ENCODE assay signal across 16 cellular contexts in the genomic region with DNA sequence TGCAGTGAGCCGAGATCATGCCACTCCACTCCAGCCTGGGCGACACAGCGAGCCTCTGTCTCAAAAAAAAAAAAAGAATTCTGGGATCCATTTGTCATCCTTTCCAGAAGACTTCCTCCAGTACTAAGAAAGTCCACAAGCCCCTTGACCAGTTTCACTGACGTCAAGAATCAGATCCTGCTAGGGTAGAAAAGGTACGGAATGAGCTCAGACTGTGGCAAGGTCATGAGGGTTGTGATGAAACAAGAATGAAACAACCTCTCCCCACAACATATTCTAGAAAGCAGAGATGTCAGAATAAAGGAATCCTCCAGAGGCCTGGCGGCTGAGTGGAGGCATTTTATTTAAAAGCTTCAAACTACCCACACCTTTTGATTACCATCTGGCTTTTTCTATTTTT. TPM values are rescaled to one million over a fixed set of nuclear protein-coding genes. Genes with fewer than 3 reads are reported as not detected.
DNase-seq lines count a peak whose midpoint lies in the region; ATAC-seq, FAIRE-seq and TF ChIP-seq lines count a peak whose summit lies in the region.
"Had no signal": no experiment of that assay in that cellular context is flagged by ENCODE, and none has a peak within 500 bp of the region (broad histone marks: within the 10 kb centered on the region; RNA-seq: fewer than 3 reads in every experiment).

No MANE protein-coding gene starts in this region.

- H3K9me3 ChIP-seq in HEK293 (ENCODE audit: control insufficient read depth, insufficient read depth, low read depth, low read length) (no peaks in the 10 kb centered on the region), astrocyte (ENCODE audit: insufficient read depth, low read depth, low read length) (no peaks in the 10 kb centered on the region), neural progenitor cell (ENCODE audit: low read depth) (no peaks in the 10 kb centered on the region)
- H3K9me3 ChIP-seq: A549 had no signal

- ATAC-seq in GM18861 (IDR thresholded peaks at IDR 0.05; ENCODE audit: unreplicated experiment) = no peak
- ATAC-seq: A549, HCT116, PC-3 had no signal

- peaks cover 48% of the 10 kb centered on the region for H3K79me2 ChIP-seq in astrocyte (ENCODE audit: insufficient read depth, low read length)
- peaks cover 86% of the 10 kb centered on the region for H3K79me2 ChIP-seq in neural progenitor cell (ENCODE audit: low read depth)

- H3K27ac ChIP-seq in HEK293 (ENCODE audit: extremely low read depth, low read depth, low read length) (no peak overlapping the region), astrocyte (ENCODE audit: low read depth, low read length) (no peak overlapping the region), neural progenitor cell (no peak overlapping the region)
- H3K27ac ChIP-seq: A549 had no signal

- H3F3A ChIP-seq in neural progenitor cell (ENCODE audit: low read depth) = peaks cover 4% of the 10 kb centered on the region

- TF ChIP-seq CTCF in HEK293 (tag by site-specific recombination; IDR thresholded peaks at IDR 0.05) (no peak), astrocyte (IDR thresholded peaks at IDR 0.05; ENCODE audit: insufficient read depth, low read depth, low read length) (no peak), neural progenitor cell (IDR thresholded peaks at IDR 0.05) (no peak)

- CTCF ChIA-PET in activated CD4-positive, alpha-beta memory T cell treated with anti-CD3 and anti-CD28 coated beads for 36 hours (lab: Charles Lee) = interaction anchor here (0.6 to 4.0 kb wide), 6 partner anchors 10 to 185 kb away, joined by 3 to 38 read pairs (median 4); no protein-coding TSS in a partner anchor
- CTCF ChIA-PET in activated CD4-positive, alpha-beta memory T cell treated with anti-CD3 and anti-CD28 coated beads, Interleukin-2, amount 10 ng/mL, durations not matched to agents 7 days and 5 days (lab: Charles Lee) = interaction anchor here (1.6 to 5.6 kb wide), 3 partner anchors 10 to 69 kb away, joined by 3 to 46 read pairs (median 9); partner anchors contain the start of gene FAM222B
- CTCF ChIA-PET in HEK293 (lab: Yijun Ruan, JAX) = interaction anchor here (0.6 to 7.1 kb wide), 14 partner anchors 10 to 143 kb away, joined by 3 to 98 read pairs (median 5); partner anchors contain the start of genes DHRS13, FLOT2 and TLCD1

- POLR2A ChIA-PET in activated CD4-positive, alpha-beta memory T cell treated with anti-CD3 and anti-CD28 coated beads for 36 hours (lab: Charles Lee) = interaction anchor here (0.6 to 1.3 kb wide), 5 partner anchors 11 to 176 kb away, joined by 3 to 5 read pairs (median 4); partner anchors contain the start of gene DHRS13
- POLR2A ChIA-PET in activated CD4-positive, alpha-beta memory T cell treated with anti-CD3 and anti-CD28 coated beads, Interleukin-2, amount 10 ng/mL, durations not matched to agents 7 days and 5 days (lab: Charles Lee) = interaction anchor here (1.6 kb wide), 1 partner anchor 49 kb away, joined by 4 read pairs; no protein-coding TSS in a partner anchor
- POLR2A ChIA-PET in HEK293 (lab: Yijun Ruan, JAX) = interaction anchor here (0.6 to 0.7 kb wide), 3 partner anchors 85 to 511 kb away, joined by 3 to 5 read pairs (median 3); no protein-coding TSS in a partner anchor

- peaks cover 6% of the 10 kb centered on the region for H3K36me3 Mint-ChIP-seq in activated CD4-positive, alpha-beta memory T cell treated with anti-CD3 and anti-CD28 coated beads for 36 hours
- peaks cover 9% of the 10 kb centered on the region for H3K36me3 Mint-ChIP-seq in activated CD4-positive, alpha-beta memory T cell treated with anti-CD3 and anti-CD28 coated beads, Interleukin-2, amount 10 ng/mL, durations not matched to agents 7 days and 5 days (ENCODE audit: low read depth)
- H3K36me3 Mint-ChIP-seq in astrocyte (ENCODE audit: low read depth, unreplicated experiment) = no peaks in the 10 kb centered on the region
- H3K36me3 Mint-ChIP-seq in neural progenitor cell = peaks cover 14% of the 10 kb centered on the region

- no peak overlapping the region for H3K9ac ChIP-seq in astrocyte (ENCODE audit: low read length)
- H3K9ac ChIP-seq in neural progenitor cell = no peak overlapping the region

- intact Hi-C loops in activated CD4-positive, alpha-beta memory T cell treated with anti-CD3 and anti-CD28 coated beads for 36 hours (cut with micrococcal nuclease) = no loop called here

- peaks cover 27% of the 10 kb centered on the region for H3K4me1 Mint-ChIP-seq in activated CD4-positive, alpha-beta memory T cell treated with anti-CD3 and anti-CD28 coated beads for 36 hours (ENCODE audit: low read depth)
- peaks cover 21% of the 10 kb centered on the region for H3K4me1 Mint-ChIP-seq in activated CD4-positive, alpha-beta memory T cell treated with anti-CD3 and anti-CD28 coated beads, Interleukin-2, amount 10 ng/mL, durations not matched to agents 7 days and 5 days
- H3K4me1 Mint-ChIP-seq in astrocyte (ENCODE audit: low read depth, unreplicated experiment) = peaks cover 15% of the 10 kb centered on the region
- H3K4me1 Mint-ChIP-seq in neural progenitor cell = no peaks in the 10 kb centered on the region

- no peak overlapping the region for H3K4me3 Mint-ChIP-seq in activated CD4-positive, alpha-beta memory T cell treated with anti-CD3 and anti-CD28 coated beads for 36 hours
- H3K4me3 Mint-ChIP-seq in activated CD4-positive, alpha-beta memory T cell treated with anti-CD3 and anti-CD28 coated beads, Interleukin-2, amount 10 ng/mL, durations not matched to agents 7 days and 5 days = no peak overlapping the region
- H3K4me3 Mint-ChIP-seq in astrocyte (ENCODE audit: unreplicated experiment) = peak overlapping the region; percentile 20
- H3K4me3 Mint-ChIP-seq in neural progenitor cell = no peak overlapping the region

- no peaks in the 10 kb centered on the region for H3K9me3 Mint-ChIP-seq in activated CD4-positive, alpha-beta memory T cell treated with anti-CD3 and anti-CD28 coated beads for 36 hours
- H3K9me3 Mint-ChIP-seq in activated CD4-positive, alpha-beta memory T cell treated with anti-CD3 and anti-CD28 coated beads, Interleukin-2, amount 10 ng/mL, durations not matched to agents 7 days and 5 days = no peaks in the 10 kb centered on the region
- H3K9me3 Mint-ChIP-seq in astrocyte (ENCODE audit: unreplicated experiment) (no peaks in the 10 kb centered on the region), neural progenitor cell (no peaks in the 10 kb centered on the region)

- no peak overlapping the region for H2AFZ ChIP-seq in astrocyte (ENCODE audit: low read depth, low read length)
- H2AFZ ChIP-seq in neural progenitor cell (replicated peaks) = no peak overlapping the region

- H3K4me3 ChIP-seq in HEK293 (ENCODE audit: low read depth, low read length) = no peak overlapping the region
- H3K4me3 ChIP-seq in astrocyte (ENCODE audit: insufficient read depth, low read depth, low read length) = no peak overlapping the region
- no peak overlapping the region for H3K4me3 ChIP-seq in neural progenitor cell
- H3K4me3 ChIP-seq: A549 had no signal

- H3K4me2 ChIP-seq in astrocyte (ENCODE audit: low read length) (no peak overlapping the region), neural progenitor cell (no peak overlapping the region)
- H3K4me2 ChIP-seq: A549 had no signal

- H3K27me3 ChIP-seq in astrocyte (ENCODE audit: insufficient read depth, low read length) (no peaks in the 10 kb centered on the region), neural progenitor cell (no peaks in the 10 kb centered on the region)

- no peaks in the 10 kb centered on the region; a peak in 1 of 3 replicates for H3K36me3 ChIP-seq in HEK293 (ENCODE audit: control insufficient read depth in 2 of 2, insufficient read depth in 1 of 2, low read length in 2 of 2)
- peaks cover 4% of the 10 kb centered on the region for H3K36me3 ChIP-seq in astrocyte (ENCODE audit: insufficient read depth, low read length)
- H3K36me3 ChIP-seq in neural progenitor cell = no peaks in the 10 kb centered on the region

- no peak for FAIRE-seq in astrocyte (lab: Jason Lieb, UNC)
- FAIRE-seq: A549, GM18507 had no signal

- H4K20me1 ChIP-seq in astrocyte (ENCODE audit: insufficient read depth, low read length) = peaks cover 59% of the 10 kb centered on the region
- peaks cover 45% of the 10 kb centered on the region for H4K20me1 ChIP-seq in neural progenitor cell (ENCODE audit: low read depth)

- 0 out of 2 replicates have a peak, but pooled peaks cover 4% of the 10 kb centered on the region for H3K4me1 ChIP-seq in HEK293 (ENCODE audit: control insufficient read depth, insufficient read depth, low read length)
- H3K4me1 ChIP-seq in astrocyte (ENCODE audit: insufficient read depth, low read length) = no peaks in the 10 kb centered on the region
- H3K4me1 ChIP-seq in neural progenitor cell = no peaks in the 10 kb centered on the region

- peak overlapping the region; percentile 4 for H3K27ac Mint-ChIP-seq in activated CD4-positive, alpha-beta memory T cell treated with anti-CD3 and anti-CD28 coated beads for 36 hours
- H3K27ac Mint-ChIP-seq in activated CD4-positive, alpha-beta memory T cell treated with anti-CD3 and anti-CD28 coated beads, Interleukin-2, amount 10 ng/mL, durations not matched to agents 7 days and 5 days = no peak overlapping the region
- H3K27ac Mint-ChIP-seq in astrocyte (ENCODE audit: unreplicated experiment) = peak overlapping the region; percentile 94
- peak overlapping the region; percentile 87 for H3K27ac Mint-ChIP-seq in neural progenitor cell

- no peak for DNase-seq in activated CD4-positive, alpha-beta memory T cell treated with anti-CD3 and anti-CD28 coated beads for 36 hours
- DNase-seq in activated CD4-positive, alpha-beta memory T cell treated with anti-CD3 and anti-CD28 coated beads, Interleukin-2, amount 10 ng/mL, durations not matched to agents 7 days and 5 days = no peak
- DNase-seq in astrocyte (ENCODE audit: low read depth) = no peak
- no peak for DNase-seq in neural progenitor cell (ENCODE audit: low spot score)
- no peak for DNase-seq in cerebellar nuclear complex (lab: John Stamatoyannopoulos, UW)
- no peak for DNase-seq in RPMI8226
- DNase-seq: DMS53, IMR-90, NCI-H146, NCI-H69, PC-3 had no signal

- H3K27me3 Mint-ChIP-seq in activated CD4-positive, alpha-beta memory T cell treated with anti-CD3 and anti-CD28 coated beads for 36 hours = no peaks in the 10 kb centered on the region
- H3K27me3 Mint-ChIP-seq in activated CD4-positive, alpha-beta memory T cell treated with anti-CD3 and anti-CD28 coated beads, Interleukin-2, amount 10 ng/mL, durations not matched to agents 7 days and 5 days = no peaks in the 10 kb centered on the region
- H3K27me3 Mint-ChIP-seq in astrocyte (ENCODE audit: low read depth, unreplicated experiment) = no peaks in the 10 kb centered on the region
- peaks cover 3% of the 10 kb centered on the region for H3K27me3 Mint-ChIP-seq in neural progenitor cell (ENCODE audit: insufficient read depth, low read depth)

RNA-seq across cellular contexts. Expression of gene TRAF4, which starts 29.9 kb away (rescaled TPM):
- total RNA-seq in activated CD4-positive, alpha-beta memory T cell treated with anti-CD3 and anti-CD28 coated beads for 36 hours = 10 to 100 TPM; 83.0 to 83.9 TPM
- 10 to 100 TPM; 55.3 to 57.2 TPM for total RNA-seq in activated CD4-positive, alpha-beta memory T cell treated with anti-CD3 and anti-CD28 coated beads, Interleukin-2, amount 10 ng/mL, durations not matched to agents 7 days and 5 days
- total RNA-seq in astrocyte (132 and 143 TPM in 2 replicates), neural progenitor cell (ENCODE audit: low replicate concordance) (32.2 and 94.1 TPM in 2 replicates)

RNA-seq across cellular contexts. Expression of gene NEK8, which starts 45.1 kb away (rescaled TPM):
- 1 to 10 TPM; 3.4 to 4.0 TPM for total RNA-seq in activated CD4-positive, alpha-beta memory T cell treated with anti-CD3 and anti-CD28 coated beads for 36 hours
- 1 to 10 TPM; 2.5 to 3.5 TPM for total RNA-seq in activated CD4-positive, alpha-beta memory T cell treated with anti-CD3 and anti-CD28 coated beads, Interleukin-2, amount 10 ng/mL, durations not matched to agents 7 days and 5 days
- total RNA-seq in astrocyte (4.3 TPM in 2 replicates), neural progenitor cell (ENCODE audit: low replicate concordance) (3.7 and 9.2 TPM in 2 replicates)

RNA-seq across cellular contexts. Expression of gene TLCD1, which starts 47.7 kb away (rescaled TPM):
- 1 to 10 TPM; 9.1 to 9.5 TPM for total RNA-seq in activated CD4-positive, alpha-beta memory T cell treated with anti-CD3 and anti-CD28 coated beads for 36 hours
- total RNA-seq in activated CD4-positive, alpha-beta memory T cell treated with anti-CD3 and anti-CD28 coated beads, Interleukin-2, amount 10 ng/mL, durations not matched to agents 7 days and 5 days = 1 to 10 TPM; 1.4 to 2.3 TPM
- total RNA-seq in astrocyte (24.6 and 25.1 TPM in 2 replicates), neural progenitor cell (ENCODE audit: low replicate concordance) (10.0 and 13.4 TPM in 2 replicates)

RNA-seq across cellular contexts. Expression of gene RPL23A, which starts 54.0 kb away (rescaled TPM):
- 1,000 to 10,000 TPM; 2,357 to 2,419 TPM for total RNA-seq in activated CD4-positive, alpha-beta memory T cell treated with anti-CD3 and anti-CD28 coated beads for 36 hours
- 1,000 to 10,000 TPM; 1,962 to 2,028 TPM for total RNA-seq in activated CD4-positive, alpha-beta memory T cell treated with anti-CD3 and anti-CD28 coated beads, Interleukin-2, amount 10 ng/mL, durations not matched to agents 7 days and 5 days
- total RNA-seq in astrocyte (901 and 1,068 TPM in 2 replicates), neural progenitor cell (ENCODE audit: low replicate concordance) (581 and 932 TPM in 2 replicates)

RNA-seq across cellular contexts. Expression of gene RAB34, which starts 56.1 kb away (rescaled TPM):
- total RNA-seq in activated CD4-positive, alpha-beta memory T cell treated with anti-CD3 and anti-CD28 coated beads for 36 hours = 1 to 10 TPM; 4.9 to 6.6 TPM
- 1 to 10 TPM; 6.5 to 7.4 TPM for total RNA-seq in activated CD4-positive, alpha-beta memory T cell treated with anti-CD3 and anti-CD28 coated beads, Interleukin-2, amount 10 ng/mL, durations not matched to agents 7 days and 5 days
- 145 and 150 TPM in 2 replicates for total RNA-seq in astrocyte
- total RNA-seq in neural progenitor cell (ENCODE audit: low replicate concordance) = 82.8 and 133 TPM in 2 replicates
